8 cellular contexts compared by ENCODE assay signal in genomic region chr5:119411291-119411934, GRCh38. TPM values are rescaled to one million over a fixed set of nuclear protein-coding genes. Genes with fewer than 3 reads are reported as not detected.
A peak's percentile ranks its signal among the peaks of the same experiment; 100 is the strongest.
DNase-seq lines count a peak whose midpoint lies in the region; ATAC-seq and TF ChIP-seq lines count a peak whose summit lies in the region.

No MANE protein-coding gene starts in this region.

- H3K4me3 ChIP-seq in GM12875 (ENCODE audit: low read depth, low read length): peak overlapping the region; percentile 23
- H3K4me3 ChIP-seq in Panc1 (ENCODE audit: low read depth in 2 of 2, low read length in 2 of 2): peak overlapping the region; percentile 52 to 53
- peak overlapping the region; percentile 59 for H3K4me3 ChIP-seq in epithelial cell of esophagus (ENCODE audit: low read length)

- no peak for TF ChIP-seq CTCF in GM12875 (IDR thresholded peaks at IDR 0.05; ENCODE audit: borderline replicate concordance, insufficient read depth, low read depth, low read length)
- no peak for TF ChIP-seq CTCF in Panc1 (IDR thresholded peaks at IDR 0.05)
- no peak for TF ChIP-seq CTCF in epithelial cell of esophagus (IDR thresholded peaks at IDR 0.05; ENCODE audit: insufficient read depth, low read depth, low read length, missing control alignments)
- TF ChIP-seq CTCF in omental fat pad (IDR thresholded peaks at IDR 0.05): no peak

- intact Hi-C loops in Panc1 (cut with micrococcal nuclease; ENCODE audit: unreplicated experiment): no loop called here

- H3K4me1 ChIP-seq in Panc1 (ENCODE audit: control insufficient read depth, insufficient read depth, low read length): peaks cover 5% of the 10 kb centered on the region; the same call in 1 of the 2 replicates

- ATAC-seq in Panc1 (peak; percentile 49; the same call in 1 of the 2 replicates), omental fat pad (ENCODE audit: low FRiP score) (peak; percentile 83), GM18502 (IDR thresholded peaks at IDR 0.05; ENCODE audit: poor library complexity, unreplicated experiment) (no peak)

- CTCF ChIA-PET in Panc1 (lab: Charles Lee): interaction anchor here (0.5 to 1.9 kb wide), 5 partner anchors 47 to 423 kb away, joined by 3 to 11 read pairs (median 5); partner anchors contain the start of gene DTWD2

- no TSS peak for BruUV-seq in Panc1 (replicated peaks; lab: Mats Ljungman, UMichigan)

- H3K9me3 ChIP-seq in Panc1 (ENCODE audit: control insufficient read depth, insufficient read depth, low read depth, low read length): no peaks in the 10 kb centered on the region

- peak overlapping the region; percentile 62; the same call in 1 of the 2 replicates for H3K27ac ChIP-seq in Panc1 (ENCODE audit: low read length)

- no peaks in the 10 kb centered on the region; the same call in 1 of the 2 replicates for H3K27me3 ChIP-seq in Panc1 (ENCODE audit: control insufficient read depth, insufficient read depth, low read length)

- POLR2A ChIA-PET in Panc1 (lab: Charles Lee): no interaction called here

- H3K36me3 ChIP-seq in Panc1 (ENCODE audit: control insufficient read depth, insufficient read depth, low read length): no peaks in the 10 kb centered on the region

- in situ Hi-C loops in Panc1 (cut with HindIII; ENCODE audit: low pct_unique_long_range_greater_than_20kb, low sequenced_read_pairs): no loop called here

- DNase-seq in Panc1 (ENCODE audit: low read depth, low spot score) (no peak), epithelial cell of esophagus (ENCODE audit: low read depth) (peak; percentile 95), omental fat pad (ENCODE audit: low spot score) (no peak), mesenteric fat pad (ENCODE audit: low spot score) (no peak), DMS153 (lab: John Stamatoyannopoulos, UW) (no peak), HuH-7.5 (ENCODE audit: low spot score) (no peak)

RNA-seq across cellular contexts. Expression of gene HSD17B4, which starts 40.9 kb away (rescaled TPM):
- total RNA-seq in Panc1 (2021; ENCODE audit: unreplicated experiment) (107 TPM), omental fat pad (100 to 1,000 TPM; 159 to 225 (median 220) TPM), mesenteric fat pad (339 TPM)
- 121 TPM for polyA plus RNA-seq in Panc1 (2012; ENCODE audit: insufficient read length)

RNA-seq across cellular contexts. Expression of gene TNFAIP8, which starts 55.6 kb away (rescaled TPM):
- total RNA-seq in Panc1 (2021; ENCODE audit: unreplicated experiment) (8.0 TPM), omental fat pad (100 to 1,000 TPM in 1 of 4 donors, 10 to 100 TPM in 3; 24.4 to 106 (median 75.0) TPM), mesenteric fat pad (29.6 TPM)
- polyA plus RNA-seq in Panc1 (2012; ENCODE audit: insufficient read length): 6.9 TPM
